15 cellular contexts compared by ENCODE assay signal in the genomic region with DNA sequence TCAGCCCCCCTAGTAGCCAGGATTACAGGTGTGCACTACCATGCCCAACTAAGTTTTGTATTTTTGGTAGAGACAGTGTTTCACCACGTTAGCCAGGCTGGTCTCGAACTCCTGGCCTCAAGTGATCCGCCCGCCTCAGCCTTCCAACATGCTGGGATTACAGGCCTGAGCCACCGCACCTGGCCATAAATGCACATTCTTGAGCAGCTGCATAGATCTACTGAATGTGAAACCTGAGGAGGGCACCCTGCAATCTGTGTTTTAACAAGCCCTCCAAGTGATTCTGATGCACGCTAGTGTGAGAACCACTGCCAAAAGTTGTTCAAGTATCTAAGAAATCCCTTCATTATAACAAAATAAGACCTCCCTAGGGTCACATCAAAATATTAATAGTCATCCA.
"Had no signal": no experiment of that assay in that cellular context is flagged by ENCODE, and none has a peak within 500 bp of the region (broad histone marks: within the 10 kb centered on the region; RNA-seq: fewer than 3 reads in every experiment).

No MANE protein-coding gene starts in this region.

- H3K9me3 ChIP-seq: uterus had no signal

- ATAC-seq: left cardiac atrium had no signal

- H3K36me3 Mint-ChIP-seq: activated CD4-positive, alpha-beta memory T cell treated with anti-CD3 and anti-CD28 coated beads for 36 hours; immature natural killer cell had no signal

- H3K4me3 Mint-ChIP-seq: activated CD4-positive, alpha-beta memory T cell treated with anti-CD3 and anti-CD28 coated beads for 36 hours; immature natural killer cell had no signal

- H3K4me1 Mint-ChIP-seq: immature natural killer cell had no signal

- H3K4me1 ChIP-seq: parathyroid adenoma, uterus had no signal

- H3K9me3 Mint-ChIP-seq: activated CD4-positive, alpha-beta memory T cell treated with anti-CD3 and anti-CD28 coated beads for 36 hours; immature natural killer cell had no signal

- H3K27ac ChIP-seq: dorsolateral prefrontal cortex, parathyroid adenoma, uterus had no signal

- H3K27me3 Mint-ChIP-seq: activated CD4-positive, alpha-beta memory T cell treated with anti-CD3 and anti-CD28 coated beads for 36 hours had no signal

- H3K27me3 ChIP-seq: dorsolateral prefrontal cortex, uterus had no signal

- H3K4me3 ChIP-seq: dorsolateral prefrontal cortex, lung, uterus had no signal

- FAIRE-seq: bronchial epithelial cell had no signal

- H3K36me3 ChIP-seq: uterus had no signal

- DNase-seq: activated CD4-positive, alpha-beta memory T cell treated with anti-CD3 and anti-CD28 coated beads for 36 hours; activated CD4-positive, CD25-positive, alpha-beta regulatory T cell treated with anti-CD3 and anti-CD28 coated beads, Interleukin-2, amount 50 U/mL, for 72 hours; activated gamma-delta T cell treated with Interleukin-2 at 50 U/mL for 16 hours; activated T-cell treated with anti-CD3 and anti-CD28 coated beads, Interleukin-2, amount 50 U/mL, for 48 hours; aorta; dorsolateral prefrontal cortex; immature natural killer cell; left cardiac atrium; midbrain; stimulated activated CD4-positive, alpha-beta T cell treated with anti-CD3 and anti-CD28 coated beads, Interleukin-15, amount 100 ng/mL, for 24 hours; stimulated activated CD4-positive, alpha-beta T cell treated with anti-CD3 and anti-CD28 coated beads, Interleukin-4, amount 100 ng/mL, for 4 hours; uterus had no signal

- H3K27ac Mint-ChIP-seq: activated CD4-positive, alpha-beta memory T cell treated with anti-CD3 and anti-CD28 coated beads for 36 hours; immature natural killer cell had no signal
